19 cellular contexts compared by ENCODE assay signal in the genomic region with DNA sequence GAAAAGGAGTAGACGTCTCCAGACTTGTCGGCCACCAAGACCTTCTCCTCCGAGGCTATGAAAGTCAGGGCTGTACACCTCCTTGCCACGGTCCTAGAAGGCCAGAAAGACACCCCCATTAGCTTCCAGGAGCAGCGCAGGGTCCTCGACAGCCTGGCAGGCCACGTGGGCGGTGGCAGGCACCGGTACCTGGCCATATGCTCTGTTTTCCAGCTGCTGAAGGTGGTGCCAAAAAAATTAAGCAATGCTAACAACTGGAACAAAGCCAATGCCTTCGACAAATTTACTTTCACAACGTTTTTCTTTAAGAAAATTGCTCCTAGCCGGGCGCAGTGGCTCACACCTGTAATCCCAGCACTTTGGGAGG.
"Had no signal": no experiment of that assay in that cellular context is flagged by ENCODE, and none has a peak within 500 bp of the region (broad histone marks: within the 10 kb centered on the region; RNA-seq: fewer than 3 reads in every experiment).

No MANE protein-coding gene starts in this region.

- FAIRE-seq: endometrium had no signal

- ATAC-seq: left ventricle myocardium superior; right cardiac atrium; stimulated activated naive CD8-positive, alpha-beta T cell treated with anti-CD3 and anti-CD28 coated beads, Interleukin-15, amount 100 ng/mL, for 72 hours had no signal

- H3K9ac ChIP-seq: parathyroid adenoma had no signal

- H3K4me2 ChIP-seq: hepatocyte had no signal

- H2AFZ ChIP-seq: hepatocyte, parathyroid adenoma had no signal

- H3K27me3 Mint-ChIP-seq: activated naive CD4-positive, alpha-beta T cell treated with anti-CD3 and anti-CD28 coated beads, Interleukin-2, amount 50 U/mL, for 24 hours; stimulated activated naive CD8-positive, alpha-beta T cell treated with anti-CD3 and anti-CD28 coated beads, Interleukin-15, amount 100 ng/mL, for 72 hours had no signal

- H3K4me3 ChIP-seq: body of pancreas, hepatocyte, tibial nerve, uterus had no signal

- H3K79me2 ChIP-seq: parathyroid adenoma had no signal

- H3K4me1 ChIP-seq: body of pancreas, foreskin keratinocyte, parathyroid adenoma, tibial nerve, uterus had no signal

- H3K9me3 ChIP-seq: body of pancreas, tibial nerve, uterus had no signal

- DNase-seq: activated CD4-positive, CD25-positive, alpha-beta regulatory T cell treated with anti-CD3 and anti-CD28 coated beads, Interleukin-2, amount 50 U/mL, for 72 hours; activated gamma-delta T cell treated with Interleukin-2 at 50 U/mL for 16 hours; activated T-cell treated with anti-CD3 and anti-CD28 coated beads, Interleukin-2, amount 50 U/mL, for 1 hour; anterior cingulate cortex; erythroblast; left ventricle myocardium superior; right cardiac atrium; stimulated activated CD4-positive, alpha-beta T cell treated with anti-CD3 and anti-CD28 coated beads, Interleukin-12 subunit alpha, Interleukin-12 subunit beta, amount 100 ng/mL, for 4 hours; stimulated activated CD4-positive, alpha-beta T cell treated with anti-CD3 and anti-CD28 coated beads, Interleukin-4, amount 100 ng/mL, for 4 hours; stimulated activated naive CD8-positive, alpha-beta T cell treated with anti-CD3 and anti-CD28 coated beads, Interleukin-15, amount 100 ng/mL, for 72 hours; uterus had no signal

- H3K27me3 ChIP-seq: body of pancreas, foreskin keratinocyte, hepatocyte, tibial nerve, uterus had no signal

- H3K4me3 Mint-ChIP-seq: activated naive CD4-positive, alpha-beta T cell treated with anti-CD3 and anti-CD28 coated beads, Interleukin-2, amount 50 U/mL, for 24 hours; nephron; stimulated activated naive CD8-positive, alpha-beta T cell treated with anti-CD3 and anti-CD28 coated beads, Interleukin-15, amount 100 ng/mL, for 72 hours had no signal

- H3K27ac Mint-ChIP-seq: activated naive CD4-positive, alpha-beta T cell treated with anti-CD3 and anti-CD28 coated beads, Interleukin-2, amount 50 U/mL, for 24 hours; nephron had no signal

- H3K36me3 ChIP-seq: uterus had no signal

- H3K27ac ChIP-seq: body of pancreas, foreskin keratinocyte, hepatocyte, parathyroid adenoma, tibial nerve, uterus had no signal

- H3K9me3 Mint-ChIP-seq: activated naive CD4-positive, alpha-beta T cell treated with anti-CD3 and anti-CD28 coated beads, Interleukin-2, amount 50 U/mL, for 24 hours; nephron; stimulated activated naive CD8-positive, alpha-beta T cell treated with anti-CD3 and anti-CD28 coated beads, Interleukin-15, amount 100 ng/mL, for 72 hours had no signal
